ENCODE assay signal across 8 cellular contexts in the genomic region with DNA sequence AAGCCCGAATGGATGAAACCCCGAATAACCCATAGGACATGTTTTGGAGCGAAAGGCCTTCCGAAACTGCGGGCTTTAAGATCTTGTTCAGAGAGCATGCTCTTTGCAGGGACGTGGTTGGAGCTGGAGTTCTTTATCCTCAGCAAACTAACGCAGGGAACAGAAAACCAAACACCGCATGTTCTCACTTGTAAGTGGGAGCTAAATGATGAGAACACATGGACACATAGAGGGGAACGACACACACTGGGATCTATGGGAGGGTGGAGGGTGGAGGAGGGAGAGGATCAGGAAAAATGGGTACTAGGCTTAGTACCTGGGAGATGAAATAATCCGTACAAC.
DNase-seq lines count a peak whose midpoint lies in the region; ATAC-seq, FAIRE-seq and TF ChIP-seq lines count a peak whose summit lies in the region.

No MANE protein-coding gene starts in this region.

- H3K27me3 ChIP-seq in prostate gland (replicated peaks; ENCODE audit: insufficient read depth): no peaks in the 10 kb centered on the region

- peak overlapping the region; percentile 80 for H3K4me3 ChIP-seq in AG10803 (ENCODE audit: low read length)
- H3K4me3 ChIP-seq in HEK293 (ENCODE audit: low read depth, low read length): peak overlapping the region; percentile 62
- peak overlapping the region; percentile 66 to 72 for H3K4me3 ChIP-seq in prostate gland

- H3K9me3 ChIP-seq in HEK293 (ENCODE audit: control insufficient read depth, insufficient read depth, low read depth, low read length) (no peaks in the 10 kb centered on the region), prostate gland (no peaks in the 10 kb centered on the region)

- intact Hi-C loops in prostate gland (cut with DNase I): loop anchor here (10.0 kb wide), 1 partner anchor 218 kb away; the partner anchor contains the start of gene ATP10A

- TF ChIP-seq CTCF in AG10803 (conservative IDR thresholded peaks at IDR 0.05; ENCODE audit: low read length) (no peak), HEK293 (tag by site-specific recombination; IDR thresholded peaks at IDR 0.05) (no peak), VCaP (conservative IDR thresholded peaks at IDR 0.05) (0 out of 2 replicates have a peak, but pooled peaks have one; percentile 1), prostate gland (IDR thresholded peaks at IDR 0.05) (no peak)

- DNase-seq in AG10803 (ENCODE audit: low read depth): no peak
- DNase-seq in glomerular visceral epithelial cell (ENCODE audit: extremely low spot score): peak; percentile 9
- DNase-seq in prostate gland (ENCODE audit: low spot score): peak; percentile 22
- no peak for DNase-seq in H54 (ENCODE audit: insufficient read length, low spot score)
- DNase-seq in kidney tubule cell (ENCODE audit: low spot score): no peak

- WGBS in prostate gland: 3% methylated on average over 10 of the region's 10 CpGs

- CTCF ChIA-PET in HEK293 (lab: Yijun Ruan, JAX): no interaction called here

- no peak for FAIRE-seq in H54 (lab: Jason Lieb, UNC)

- no peaks in the 10 kb centered on the region for H3K36me3 ChIP-seq in HEK293 (ENCODE audit: control insufficient read depth in 2 of 2, insufficient read depth in 1 of 2, low read length in 2 of 2)
- H3K36me3 ChIP-seq in prostate gland: no peaks in the 10 kb centered on the region

- POLR2A ChIA-PET in HEK293 (lab: Yijun Ruan, JAX): no interaction called here

- H3K27ac ChIP-seq in HEK293 (ENCODE audit: extremely low read depth, low read depth, low read length): peak overlapping the region; percentile 75
- peak overlapping the region; percentile 92 for H3K27ac ChIP-seq in VCaP
- H3K27ac ChIP-seq in prostate gland: peak overlapping the region; percentile 92 to 96

- no peak for TF ChIP-seq POLR2A in prostate gland (IDR thresholded peaks at IDR 0.05)
- TF ChIP-seq POLR2A in H54 (IDR thresholded peaks at IDR 0.05; ENCODE audit: low read depth, low read length): no peak

- H3K4me1 ChIP-seq in HEK293 (ENCODE audit: control insufficient read depth, insufficient read depth, low read length) (no peaks in the 10 kb centered on the region), prostate gland (replicated peaks) (no peaks in the 10 kb centered on the region)

- no peak for ATAC-seq in GM21737 (IDR thresholded peaks at IDR 0.05; ENCODE audit: unreplicated experiment)

TF ChIP-seq in HEK293, 187 proteins besides CTCF, POLR2A, EP300 and RAD21 (continues in another document):
- TF ChIP-seq MEIS1 (CRISPR knock-in tag; IDR thresholded peaks at IDR 0.05; ENCODE audit: borderline replicate concordance) (no peak), ZNF221 (tag by site-specific recombination; IDR thresholded peaks at IDR 0.05; ENCODE audit: borderline replicate concordance) (no peak), ZSCAN30 (tag by site-specific recombination; IDR thresholded peaks at IDR 0.05) (no peak), ZNF112 (tag by site-specific recombination; IDR thresholded peaks at IDR 0.05) (no peak), PRDM1 (tag by site-specific recombination; IDR thresholded peaks at IDR 0.05) (no peak), ZNF433 (tag by site-specific recombination; IDR thresholded peaks at IDR 0.05; ENCODE audit: low read depth) (no peak), SETDB1 (IDR thresholded peaks at IDR 0.05; ENCODE audit: insufficient read length, low read length) (no peak), ZBTB8A (tag by site-specific recombination; IDR thresholded peaks at IDR 0.05) (peak; percentile 35; the same call in 1 of the 2 replicates), ZNF629 (tag by site-specific recombination; IDR thresholded peaks at IDR 0.05) (no peak), YY2 (tag by site-specific recombination; IDR thresholded peaks at IDR 0.05) (no peak), ZNF140 (tag by site-specific recombination; IDR thresholded peaks at IDR 0.05) (no peak), ZNF366 (tag by site-specific recombination; conservative IDR thresholded peaks at IDR 0.05) (no peak), ZBTB7A (tag by site-specific recombination; IDR thresholded peaks at IDR 0.05; ENCODE audit: low read depth) (no peak), ZNF658 (tag by site-specific recombination; IDR thresholded peaks at IDR 0.05) (no peak), ZNF132 (tag by site-specific recombination; IDR thresholded peaks at IDR 0.05; ENCODE audit: borderline replicate concordance) (no peak)
- TF ChIP-seq, protein P1, sequence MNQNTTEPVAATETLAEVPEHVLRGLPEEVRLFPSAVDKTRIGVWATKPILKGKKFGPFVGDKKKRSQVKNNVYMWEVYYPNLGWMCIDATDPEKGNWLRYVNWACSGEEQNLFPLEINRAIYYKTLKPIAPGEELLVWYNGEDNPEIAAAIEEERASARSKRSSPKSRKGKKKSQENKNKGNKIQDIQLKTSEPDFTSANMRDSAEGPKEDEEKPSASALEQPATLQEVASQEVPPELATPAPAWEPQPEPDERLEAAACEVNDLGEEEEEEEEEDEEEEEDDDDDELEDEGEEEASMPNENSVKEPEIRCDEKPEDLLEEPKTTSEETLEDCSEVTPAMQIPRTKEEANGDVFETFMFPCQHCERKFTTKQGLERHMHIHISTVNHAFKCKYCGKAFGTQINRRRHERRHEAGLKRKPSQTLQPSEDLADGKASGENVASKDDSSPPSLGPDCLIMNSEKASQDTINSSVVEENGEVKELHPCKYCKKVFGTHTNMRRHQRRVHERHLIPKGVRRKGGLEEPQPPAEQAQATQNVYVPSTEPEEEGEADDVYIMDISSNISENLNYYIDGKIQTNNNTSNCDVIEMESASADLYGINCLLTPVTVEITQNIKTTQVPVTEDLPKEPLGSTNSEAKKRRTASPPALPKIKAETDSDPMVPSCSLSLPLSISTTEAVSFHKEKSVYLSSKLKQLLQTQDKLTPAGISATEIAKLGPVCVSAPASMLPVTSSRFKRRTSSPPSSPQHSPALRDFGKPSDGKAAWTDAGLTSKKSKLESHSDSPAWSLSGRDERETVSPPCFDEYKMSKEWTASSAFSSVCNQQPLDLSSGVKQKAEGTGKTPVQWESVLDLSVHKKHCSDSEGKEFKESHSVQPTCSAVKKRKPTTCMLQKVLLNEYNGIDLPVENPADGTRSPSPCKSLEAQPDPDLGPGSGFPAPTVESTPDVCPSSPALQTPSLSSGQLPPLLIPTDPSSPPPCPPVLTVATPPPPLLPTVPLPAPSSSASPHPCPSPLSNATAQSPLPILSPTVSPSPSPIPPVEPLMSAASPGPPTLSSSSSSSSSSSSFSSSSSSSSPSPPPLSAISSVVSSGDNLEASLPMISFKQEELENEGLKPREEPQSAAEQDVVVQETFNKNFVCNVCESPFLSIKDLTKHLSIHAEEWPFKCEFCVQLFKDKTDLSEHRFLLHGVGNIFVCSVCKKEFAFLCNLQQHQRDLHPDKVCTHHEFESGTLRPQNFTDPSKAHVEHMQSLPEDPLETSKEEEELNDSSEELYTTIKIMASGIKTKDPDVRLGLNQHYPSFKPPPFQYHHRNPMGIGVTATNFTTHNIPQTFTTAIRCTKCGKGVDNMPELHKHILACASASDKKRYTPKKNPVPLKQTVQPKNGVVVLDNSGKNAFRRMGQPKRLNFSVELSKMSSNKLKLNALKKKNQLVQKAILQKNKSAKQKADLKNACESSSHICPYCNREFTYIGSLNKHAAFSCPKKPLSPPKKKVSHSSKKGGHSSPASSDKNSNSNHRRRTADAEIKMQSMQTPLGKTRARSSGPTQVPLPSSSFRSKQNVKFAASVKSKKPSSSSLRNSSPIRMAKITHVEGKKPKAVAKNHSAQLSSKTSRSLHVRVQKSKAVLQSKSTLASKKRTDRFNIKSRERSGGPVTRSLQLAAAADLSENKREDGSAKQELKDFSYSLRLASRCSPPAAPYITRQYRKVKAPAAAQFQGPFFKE (tag by site-specific recombination; IDR thresholded peaks at IDR 0.05; ENCODE audit: borderline replicate concordance): no peak
- TF ChIP-seq, protein P2, sequence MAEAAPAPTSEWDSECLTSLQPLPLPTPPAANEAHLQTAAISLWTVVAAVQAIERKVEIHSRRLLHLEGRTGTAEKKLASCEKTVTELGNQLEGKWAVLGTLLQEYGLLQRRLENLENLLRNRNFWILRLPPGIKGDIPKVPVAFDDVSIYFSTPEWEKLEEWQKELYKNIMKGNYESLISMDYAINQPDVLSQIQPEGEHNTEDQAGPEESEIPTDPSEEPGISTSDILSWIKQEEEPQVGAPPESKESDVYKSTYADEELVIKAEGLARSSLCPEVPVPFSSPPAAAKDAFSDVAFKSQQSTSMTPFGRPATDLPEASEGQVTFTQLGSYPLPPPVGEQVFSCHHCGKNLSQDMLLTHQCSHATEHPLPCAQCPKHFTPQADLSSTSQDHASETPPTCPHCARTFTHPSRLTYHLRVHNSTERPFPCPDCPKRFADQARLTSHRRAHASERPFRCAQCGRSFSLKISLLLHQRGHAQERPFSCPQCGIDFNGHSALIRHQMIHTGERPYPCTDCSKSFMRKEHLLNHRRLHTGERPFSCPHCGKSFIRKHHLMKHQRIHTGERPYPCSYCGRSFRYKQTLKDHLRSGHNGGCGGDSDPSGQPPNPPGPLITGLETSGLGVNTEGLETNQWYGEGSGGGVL (tag by site-specific recombination; IDR thresholded peaks at IDR 0.05): 0 out of 2 replicates have a peak, but pooled peaks have one; percentile 21
- TF ChIP-seq, protein P3, sequence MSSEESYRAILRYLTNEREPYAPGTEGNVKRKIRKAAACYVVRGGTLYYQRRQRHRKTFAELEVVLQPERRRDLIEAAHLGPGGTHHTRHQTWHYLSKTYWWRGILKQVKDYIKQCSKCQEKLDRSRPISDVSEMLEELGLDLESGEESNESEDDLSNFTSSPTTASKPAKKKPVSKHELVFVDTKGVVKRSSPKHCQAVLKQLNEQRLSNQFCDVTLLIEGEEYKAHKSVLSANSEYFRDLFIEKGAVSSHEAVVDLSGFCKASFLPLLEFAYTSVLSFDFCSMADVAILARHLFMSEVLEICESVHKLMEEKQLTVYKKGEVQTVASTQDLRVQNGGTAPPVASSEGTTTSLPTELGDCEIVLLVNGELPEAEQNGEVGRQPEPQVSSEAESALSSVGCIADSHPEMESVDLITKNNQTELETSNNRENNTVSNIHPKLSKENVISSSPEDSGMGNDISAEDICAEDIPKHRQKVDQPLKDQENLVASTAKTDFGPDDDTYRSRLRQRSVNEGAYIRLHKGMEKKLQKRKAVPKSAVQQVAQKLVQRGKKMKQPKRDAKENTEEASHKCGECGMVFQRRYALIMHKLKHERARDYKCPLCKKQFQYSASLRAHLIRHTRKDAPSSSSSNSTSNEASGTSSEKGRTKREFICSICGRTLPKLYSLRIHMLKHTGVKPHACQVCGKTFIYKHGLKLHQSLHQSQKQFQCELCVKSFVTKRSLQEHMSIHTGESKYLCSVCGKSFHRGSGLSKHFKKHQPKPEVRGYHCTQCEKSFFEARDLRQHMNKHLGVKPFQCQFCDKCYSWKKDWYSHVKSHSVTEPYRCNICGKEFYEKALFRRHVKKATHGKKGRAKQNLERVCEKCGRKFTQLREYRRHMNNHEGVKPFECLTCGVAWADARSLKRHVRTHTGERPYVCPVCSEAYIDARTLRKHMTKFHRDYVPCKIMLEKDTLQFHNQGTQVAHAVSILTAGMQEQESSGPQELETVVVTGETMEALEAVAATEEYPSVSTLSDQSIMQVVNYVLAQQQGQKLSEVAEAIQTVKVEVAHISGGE (tag by site-specific recombination; conservative IDR thresholded peaks at IDR 0.05; ENCODE audit: low read depth): peak; percentile 80

Comparison
In these comparisons a context has a peak if more than half of its experiments do, and no peak if none do; other contexts are left out.
1. DNase-seq: peak in glomerular visceral epithelial cell (single experiment) and prostate gland (single experiment); none in AG10803 (single experiment), H54 (single experiment) and kidney tubule cell (single experiment).
2. Peak in every context shown above with its lines, with median percentiles within 50 percentile points of each other: H3K4me3 ChIP-seq and H3K27ac ChIP-seq.